1 cellular context compared by ENCODE assay signal in genomic region chr1:23278717-23279116, GRCh38.
TF ChIP-seq lines count a peak whose summit lies in the region.

No MANE protein-coding gene starts in this region.

TF ChIP-seq in HepG2, 621 proteins besides CTCF, POLR2A, EP300 and RAD21 (continued from another document):
- TF ChIP-seq HNF1A (IDR thresholded peaks at IDR 0.05; ENCODE audit: low read depth) (no peak), HNF1A (CRISPR knock-in tag; IDR thresholded peaks at IDR 0.05; ENCODE audit: borderline replicate concordance) (no peak), NCOA2 (CRISPR knock-in tag; IDR thresholded peaks at IDR 0.05) (no peak), ZNF235 (CRISPR knock-in tag; IDR thresholded peaks at IDR 0.05; ENCODE audit: borderline replicate concordance) (no peak), GTF3A (CRISPR knock-in tag; conservative IDR thresholded peaks at IDR 0.05) (no peak), RARA (CRISPR knock-in tag; IDR thresholded peaks at IDR 0.05) (no peak), MED1 (CRISPR knock-in tag; IDR thresholded peaks at IDR 0.05) (no peak), ZNF879 (CRISPR knock-in tag; IDR thresholded peaks at IDR 0.05) (no peak), SPEN (CRISPR knock-in tag; IDR thresholded peaks at IDR 0.05; ENCODE audit: low read depth) (no peak), SYNCRIP (IDR thresholded peaks at IDR 0.05; ENCODE audit: insufficient read depth, low read depth, low read length) (no peak), PRPF4 (IDR thresholded peaks at IDR 0.05; ENCODE audit: low read depth, low read length, poor library complexity, severe bottlenecking) (no peak), ZNF230 (CRISPR knock-in tag; IDR thresholded peaks at IDR 0.05) (no peak)
